In the genomic region with DNA sequence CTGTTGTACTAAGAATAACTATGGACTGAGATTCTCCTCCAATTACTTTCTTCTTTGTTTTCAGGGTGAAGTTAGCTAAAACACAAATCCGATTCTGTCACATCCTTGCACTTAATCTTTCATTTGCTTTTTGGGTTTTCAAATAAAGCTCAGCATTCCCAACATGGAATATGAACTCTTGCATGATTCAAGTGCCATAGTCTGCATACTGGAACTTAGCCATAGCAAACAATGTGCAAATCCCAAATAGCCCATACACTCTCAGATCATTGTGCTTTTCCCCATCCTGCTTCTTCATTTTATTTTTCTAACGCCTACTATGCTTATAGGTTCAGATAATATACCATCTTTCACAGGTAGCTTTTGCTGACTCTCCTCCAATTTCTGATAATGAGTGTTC, we compare ENCODE assay signal across 25 cellular contexts.
"Had no signal": no experiment of that assay in that cellular context is flagged by ENCODE, and none has a peak within 500 bp of the region (broad histone marks: within the 10 kb centered on the region; RNA-seq: fewer than 3 reads in every experiment).

No MANE protein-coding gene starts in this region.

- H3K27me3 ChIP-seq: ovary, sigmoid colon, spleen, testis, tibial artery had no signal

- DNase-seq: cortex of kidney; dorsolateral prefrontal cortex; effector CD4-positive, alpha-beta T cell; endodermal cell; hypothalamus; immature natural killer cell; islet precursor cell; kidney glomerular epithelial cell; left colon; natural killer cell; occipital lobe; ovary; posterior cingulate gyrus; psoas muscle; right cardiac atrium; sigmoid colon; spleen; stimulated activated CD4-positive, alpha-beta T cell treated with anti-CD3 and anti-CD28 coated beads, Interleukin-4, amount 100 ng/mL, for 4 hours; stimulated activated naive CD8-positive, alpha-beta T cell treated with anti-CD3 and anti-CD28 coated beads, Interleukin-15, Interleukin-2, amounts not matched to agents 100 U/mL and 50 U/mL, for 24 hours; substantia nigra; testis; tibial artery had no signal

- H3K36me3 ChIP-seq: ovary, sigmoid colon, spleen, tibial artery had no signal

- H3K9me3 ChIP-seq: ovary, psoas muscle, sigmoid colon, testis, tibial artery had no signal

- H3K27ac ChIP-seq: dorsolateral prefrontal cortex, epithelial cell of prostate, ovary, psoas muscle, sigmoid colon, skin epidermis, spleen, testis, tibial artery had no signal

- H3K4me3 ChIP-seq: dorsolateral prefrontal cortex, lung, ovary, psoas muscle, sigmoid colon, skin epidermis, spleen, testis, tibial artery had no signal

- H3K4me1 ChIP-seq: psoas muscle, sigmoid colon, spleen, testis, tibial artery had no signal
